ENCODE assay signal across 8 cellular contexts in genomic region chr11:124075841-124076571, GRCh38. TPM values are rescaled to one million over a fixed set of nuclear protein-coding genes. Genes with fewer than 3 reads are reported as not detected.
DNase-seq lines count a peak whose midpoint lies in the region; ATAC-seq and TF ChIP-seq lines count a peak whose summit lies in the region.

No MANE protein-coding gene starts in this region.

- peak; percentile 60 for ATAC-seq in GM19463 (IDR thresholded peaks at IDR 0.05; ENCODE audit: unreplicated experiment)
- peak; percentile 87 for ATAC-seq in mucosa of descending colon

- H3K27me3 ChIP-seq in MG63, result no peaks in the 10 kb centered on the region

- H3K4me3 ChIP-seq in MG63 (peak overlapping the region; percentile 25; the same call in 1 of the 2 replicates), choroid plexus epithelial cell (ENCODE audit: low read depth, low read length) (peak overlapping the region; percentile 49), mucosa of descending colon (no peak overlapping the region)

- DNase-seq in Daoy (ENCODE audit: low read depth), result peak; percentile 33
- DNase-seq in MG63, result no peak
- no peak for DNase-seq in choroid plexus epithelial cell (ENCODE audit: low read depth)
- peak; percentile 72 to 80 (median 76) for DNase-seq in mucosa of descending colon
- no peak for DNase-seq in NCI-H1694 (lab: John Stamatoyannopoulos, UW)
- no peak for DNase-seq in T-helper 9 cell
- no peak for DNase-seq in NCI-H1048 (lab: John Stamatoyannopoulos, UW)

- no peaks in the 10 kb centered on the region for H3K36me3 ChIP-seq in MG63
- H3K36me3 ChIP-seq in mucosa of descending colon (ENCODE audit: low read depth), result no peaks in the 10 kb centered on the region

- TF ChIP-seq CTCF in choroid plexus epithelial cell (conservative IDR thresholded peaks at IDR 0.05; ENCODE audit: low read depth, low read length) (no peak), mucosa of descending colon (IDR thresholded peaks at IDR 0.05) (no peak)

- no peaks in the 10 kb centered on the region for H3K4me1 ChIP-seq in mucosa of descending colon (ENCODE audit: low read depth)

- H3K9me3 ChIP-seq in MG63 (no peaks in the 10 kb centered on the region), mucosa of descending colon (no peaks in the 10 kb centered on the region)

- intact Hi-C loops in mucosa of descending colon (cut with DNase I, micrococcal nuclease), result no loop called here

RNA-seq across cellular contexts. Expression of gene OR10G7, which starts 34.9 kb away (rescaled TPM):
- not detected in 2 replicates for total RNA-seq in Daoy (2014; rRNA removed; shearing (Covaris generic))
- total RNA-seq in MG63 (2014; rRNA removed; shearing (Covaris generic); ENCODE audit: low replicate concordance), result not detected in 2 replicates
- not detected for total RNA-seq in mucosa of descending colon

RNA-seq across cellular contexts. Expression of gene VWA5A, which starts 39.2 kb away (rescaled TPM):
- 7.5 and 10.5 TPM in 2 replicates for total RNA-seq in Daoy (2014; rRNA removed; shearing (Covaris generic))
- total RNA-seq in MG63 (2014; rRNA removed; shearing (Covaris generic); ENCODE audit: low replicate concordance), result 0.59 and 0.95 TPM in 2 replicates
- total RNA-seq in mucosa of descending colon, result 10 to 100 TPM; 41.2 to 97.3 (median 55.8) TPM

RNA-seq across cellular contexts. Expression of gene OR10G8, which starts 49.4 kb away (rescaled TPM):
- not detected in 2 replicates for total RNA-seq in Daoy (2014; rRNA removed; shearing (Covaris generic))
- not detected in 2 replicates for total RNA-seq in MG63 (2014; rRNA removed; shearing (Covaris generic); ENCODE audit: low replicate concordance)
- under 1 TPM in 1 of 3 donors, not detected in 2; 0.46 TPM for total RNA-seq in mucosa of descending colon

RNA-seq across cellular contexts. Expression of gene OR10G9, which starts 53.2 kb away (rescaled TPM):
- total RNA-seq in Daoy (2014; rRNA removed; shearing (Covaris generic)), result not detected in 2 replicates
- not detected in 2 replicates for total RNA-seq in MG63 (2014; rRNA removed; shearing (Covaris generic); ENCODE audit: low replicate concordance)
- total RNA-seq in mucosa of descending colon, result under 1 TPM in 2 of 3 donors, not detected in 1; 0.46 to 0.49 TPM

Comparison
In these comparisons a context has a peak if more than half of its experiments do, and no peak if none do; other contexts are left out.
1. DNase-seq: peak in Daoy (single experiment) and mucosa of descending colon (3 of 3); none in MG63 (single experiment), choroid plexus epithelial cell (single experiment), NCI-H1694 (single experiment), T-helper 9 cell (single experiment) and NCI-H1048 (single experiment).